15 cellular contexts compared by ENCODE assay signal in genomic region chr3:47874438-47874837, GRCh38.
DNase-seq lines count a peak whose midpoint lies in the region; ATAC-seq and TF ChIP-seq lines count a peak whose summit lies in the region.
"Had no signal": no experiment of that assay in that cellular context is flagged by ENCODE, and none has a peak within 500 bp of the region (broad histone marks: within the 10 kb centered on the region; RNA-seq: fewer than 3 reads in every experiment).

No MANE protein-coding gene starts in this region.

- H3K36me3 Mint-ChIP-seq in endodermal cell (ENCODE audit: low read depth) (peaks cover 45% of the 10 kb centered on the region), mesothelial cell of epicardium (peaks cover 21% of the 10 kb centered on the region), progenitor cell of endocrine pancreas (ENCODE audit: insufficient read depth) (peaks cover 20% of the 10 kb centered on the region)

- WGBS in endodermal cell (ENCODE audit: insufficient coverage in 1 of 2, insufficient read length in 1 of 2), 2 experiments, result 86 to 100% methylated on average over 1 of the region's 2 CpGs

- ATAC-seq in HG03139 (IDR thresholded peaks at IDR 0.05; ENCODE audit: unreplicated experiment), result no peak

- peak overlapping the region; percentile 0 for H3K4me3 ChIP-seq in endodermal cell (ENCODE audit: low read length)
- H3K4me3 ChIP-seq: HAP-1 had no signal

- no peak overlapping the region for H3K9ac ChIP-seq in endodermal cell (ENCODE audit: extremely low read depth, low read length, poor library complexity, severe bottlenecking)

- H3K9me3 Mint-ChIP-seq in endodermal cell, result no peaks in the 10 kb centered on the region
- H3K9me3 Mint-ChIP-seq in mesothelial cell of epicardium, result no peaks in the 10 kb centered on the region
- no peaks in the 10 kb centered on the region for H3K9me3 Mint-ChIP-seq in progenitor cell of endocrine pancreas (ENCODE audit: low read depth)
- H3K9me3 Mint-ChIP-seq: CD4-positive, alpha-beta memory T cell had no signal

- H3K4me1 Mint-ChIP-seq in endodermal cell (peaks cover 12% of the 10 kb centered on the region), mesothelial cell of epicardium (peaks cover 30% of the 10 kb centered on the region), progenitor cell of endocrine pancreas (ENCODE audit: low read depth) (peaks cover 31% of the 10 kb centered on the region)

- H3K27ac ChIP-seq in VCaP (peak overlapping the region; percentile 57), endodermal cell (ENCODE audit: low read depth, low read length) (peak overlapping the region; percentile 40)
- H3K27ac ChIP-seq: C4-2B had no signal

- H3K4me3 Mint-ChIP-seq in endodermal cell (no peak overlapping the region), mesothelial cell of epicardium (no peak overlapping the region), progenitor cell of endocrine pancreas (ENCODE audit: low read depth) (no peak overlapping the region)
- H3K4me3 Mint-ChIP-seq: CD4-positive, alpha-beta memory T cell had no signal

- TF ChIP-seq CTCF in VCaP (conservative IDR thresholded peaks at IDR 0.05), result no peak
- TF ChIP-seq CTCF in endodermal cell (conservative IDR thresholded peaks at IDR 0.05), result no peak
- no peak for TF ChIP-seq CTCF in mesothelial cell of epicardium (IDR thresholded peaks at IDR 0.05; ENCODE audit: unreplicated experiment)
- TF ChIP-seq CTCF in progenitor cell of endocrine pancreas (IDR thresholded peaks at IDR 0.05; ENCODE audit: unreplicated experiment), result no peak

- H3K9me3 ChIP-seq in endodermal cell (ENCODE audit: control insufficient read depth, low read length), result no peaks in the 10 kb centered on the region
- H3K9me3 ChIP-seq: BE2C, HAP-1 had no signal

- H3K4me1 ChIP-seq in endodermal cell (ENCODE audit: control insufficient read depth, insufficient read depth, low read length), result peaks cover 19% of the 10 kb centered on the region
- H3K4me1 ChIP-seq: BE2C, HAP-1 had no signal

- H3K27me3 ChIP-seq in endodermal cell (ENCODE audit: control insufficient read depth, insufficient read depth, low read length, poor library complexity, severe bottlenecking), result no peaks in the 10 kb centered on the region
- H3K27me3 ChIP-seq: BE2C had no signal

- H3K27ac Mint-ChIP-seq in endodermal cell, result no peak overlapping the region
- H3K27ac Mint-ChIP-seq in mesothelial cell of epicardium, result peak overlapping the region; percentile 84
- H3K27ac Mint-ChIP-seq in progenitor cell of endocrine pancreas, result peak overlapping the region; percentile 82

- H3K36me3 ChIP-seq in endodermal cell (ENCODE audit: control insufficient read depth, insufficient read depth, low read length), result peaks cover 73% of the 10 kb centered on the region

- H3K27me3 Mint-ChIP-seq in endodermal cell (ENCODE audit: insufficient read depth) (no peaks in the 10 kb centered on the region), mesothelial cell of epicardium (ENCODE audit: low read depth) (no peaks in the 10 kb centered on the region), progenitor cell of endocrine pancreas (no peaks in the 10 kb centered on the region)
- H3K27me3 Mint-ChIP-seq: CD4-positive, alpha-beta memory T cell had no signal

- DNase-seq in endodermal cell (peak; percentile 36), mesothelial cell of epicardium (ENCODE audit: low spot score in 2 of 2, unreplicated experiment in 2 of 2) (no peak), progenitor cell of endocrine pancreas (ENCODE audit: low spot score, unreplicated experiment) (no peak), epidermal melanocyte (ENCODE audit: insufficient read length, low spot score) (no peak), NCI-H2196 treated with DMSO at 0.1 percent for 48 hours (lab: John Stamatoyannopoulos, UW; ENCODE audit: unreplicated experiment) (no peak)
- no peak for DNase-seq in stimulated activated CD4-positive, alpha-beta T cell treated with anti-CD3 and anti-CD28 coated beads, Interleukin-2, amount 100 ng/mL, for 48 hours
- DNase-seq: BE2C; CD4-positive, alpha-beta memory T cell; DMS153; DMS79 treated with DMSO at 0.1 percent for 48 hours; EL had no signal
